In genomic region chr17:81711814-81712467, GRCh38 we compare ENCODE assay signal across 8 cellular contexts. TPM values are rescaled to one million over a fixed set of nuclear protein-coding genes. Genes with fewer than 3 reads are reported as not detected.
DNase-seq lines count a peak whose midpoint lies in the region; ATAC-seq and TF ChIP-seq lines count a peak whose summit lies in the region.

TSS of gene SLC25A10 (plus strand) at chr17:81712284. CDS start at chr17:81712427, 143 bp downstream.

- peak within 1 kb of the TSS in 2 of 3 donors; percentile 43 to 77 for H3K27ac Mint-ChIP-seq in CD4-positive, CD25-positive, alpha-beta regulatory T cell

- no peaks in the 10 kb centered on the region for H3K36me3 Mint-ChIP-seq in CD4-positive, CD25-positive, alpha-beta regulatory T cell

- no peaks in the 10 kb centered on the region for H3K9me3 ChIP-seq in CD4-positive, CD25-positive, alpha-beta regulatory T cell (ENCODE audit: control insufficient read depth in 2 of 2, low read length in 2 of 2)
- H3K9me3 ChIP-seq in HUES6 (ENCODE audit: control insufficient read depth, insufficient read depth, low read depth, low read length) (no peaks in the 10 kb centered on the region), mucosa of stomach (ENCODE audit: control insufficient read depth, low read length) (no peaks in the 10 kb centered on the region)

- peak within 1 kb of the TSS; percentile 5 for H3K27ac ChIP-seq in CD4-positive, CD25-positive, alpha-beta regulatory T cell (ENCODE audit: insufficient read depth, low read length, poor library complexity, severe bottlenecking)
- 0 out of 2 replicates have a peak within 1 kb of the TSS, but pooled peaks have one; percentile 43 for H3K27ac ChIP-seq in HUES6 (ENCODE audit: low read depth, low read length)

- ATAC-seq in CD4-positive, CD25-positive, alpha-beta regulatory T cell (ENCODE audit: low read depth in 2 of 2), result peak; percentile 84
- peak; percentile 72 for ATAC-seq in GM19463 (IDR thresholded peaks at IDR 0.05; ENCODE audit: unreplicated experiment)

- peaks cover 0 to 19% (median 4%) of the 10 kb centered on the region in 4 donors for H3K4me1 Mint-ChIP-seq in CD4-positive, CD25-positive, alpha-beta regulatory T cell

- no peaks in the 10 kb centered on the region for H3K27me3 ChIP-seq in CD4-positive, CD25-positive, alpha-beta regulatory T cell (ENCODE audit: control insufficient read depth, insufficient read depth, low read length)
- H3K27me3 ChIP-seq in HUES6 (ENCODE audit: control insufficient read depth, insufficient read depth, low read length) (peaks cover 9% of the 10 kb centered on the region; the same call in 1 of the 2 replicates), mucosa of stomach (ENCODE audit: control insufficient read depth, insufficient read depth, low read length) (no peaks in the 10 kb centered on the region)

- no peaks in the 10 kb centered on the region for H3K9me3 Mint-ChIP-seq in CD4-positive, CD25-positive, alpha-beta regulatory T cell

- H3K27me3 Mint-ChIP-seq in CD4-positive, CD25-positive, alpha-beta regulatory T cell, result no peaks in the 10 kb centered on the region

- peak; percentile 68 to 88 (median 77) for DNase-seq in CD4-positive, CD25-positive, alpha-beta regulatory T cell
- DNase-seq in OCI-M1 (lab: John Stamatoyannopoulos, UW) (peak; percentile 87), activated T-cell treated with anti-CD3 and anti-CD28 coated beads for 4 hours (peak; percentile 65), erythroblast (lab: John Stamatoyannopoulos, UW) (peak; percentile 88 to 92)
- DNase-seq in stimulated activated CD8-positive, alpha-beta memory T cell treated with anti-CD3 and anti-CD28 coated beads, Interleukin-4, amount 100 ng/mL, for 24 hours (ENCODE audit: low read depth), result peak; percentile 76

- H3K4me3 Mint-ChIP-seq in CD4-positive, CD25-positive, alpha-beta regulatory T cell, result peak within 1 kb of the TSS; percentile 79 to 86 (median 82)

- peaks cover 32% of the 10 kb centered on the region for H3K4me1 ChIP-seq in CD4-positive, CD25-positive, alpha-beta regulatory T cell (ENCODE audit: control insufficient read depth, insufficient read depth, low read length, poor library complexity, severe bottlenecking)
- H3K4me1 ChIP-seq in HUES6 (ENCODE audit: control insufficient read depth, insufficient read depth, low read length) (peaks cover 34% of the 10 kb centered on the region), mucosa of stomach (ENCODE audit: control insufficient read depth, insufficient read depth, low read length) (peaks cover 41% of the 10 kb centered on the region)

- H3K9ac ChIP-seq in HUES6 (ENCODE audit: low read length), result peak within 1 kb of the TSS; percentile 80
- peak within 1 kb of the TSS; percentile 72 for H3K9ac ChIP-seq in mucosa of stomach (ENCODE audit: low read length)

- H3K36me3 ChIP-seq in CD4-positive, CD25-positive, alpha-beta regulatory T cell (ENCODE audit: control insufficient read depth, insufficient read depth, low read length), result no peaks in the 10 kb centered on the region
- H3K36me3 ChIP-seq in HUES6 (ENCODE audit: control insufficient read depth, insufficient read depth, low read length) (peaks cover 39% of the 10 kb centered on the region), mucosa of stomach (ENCODE audit: control insufficient read depth, insufficient read depth, low read length) (no peaks in the 10 kb centered on the region)

- H3K4me3 ChIP-seq in CD4-positive, CD25-positive, alpha-beta regulatory T cell (ENCODE audit: low read depth, low read length), result peak within 1 kb of the TSS; percentile 26
- H3K4me3 ChIP-seq in HUES6 (ENCODE audit: low read depth, low read length) (peak within 1 kb of the TSS; percentile 69), mucosa of stomach (ENCODE audit: low read length) (peak within 1 kb of the TSS; percentile 58)

- TF ChIP-seq POLR2A in erythroblast (IDR thresholded peaks at IDR 0.05; ENCODE audit: low read length), result no peak

RNA-seq across cellular contexts. Expression of gene SLC25A10, which starts in this region (rescaled TPM):
- 2.5 TPM for total RNA-seq in CD4-positive, CD25-positive, alpha-beta regulatory T cell
- polyA plus RNA-seq in CD4-positive, CD25-positive, alpha-beta regulatory T cell, result 1 to 10 TPM; 3.4 to 4.3 (median 3.7) TPM

Comparison
In these comparisons a context has a peak if more than half of its experiments do, and no peak if none do; other contexts are left out.
1. Peak in every context shown above with its lines: DNase-seq, ATAC-seq, H3K4me3 ChIP-seq and H3K27ac ChIP-seq.